ENCODE assay signal across 1 cellular context in the genomic region with DNA sequence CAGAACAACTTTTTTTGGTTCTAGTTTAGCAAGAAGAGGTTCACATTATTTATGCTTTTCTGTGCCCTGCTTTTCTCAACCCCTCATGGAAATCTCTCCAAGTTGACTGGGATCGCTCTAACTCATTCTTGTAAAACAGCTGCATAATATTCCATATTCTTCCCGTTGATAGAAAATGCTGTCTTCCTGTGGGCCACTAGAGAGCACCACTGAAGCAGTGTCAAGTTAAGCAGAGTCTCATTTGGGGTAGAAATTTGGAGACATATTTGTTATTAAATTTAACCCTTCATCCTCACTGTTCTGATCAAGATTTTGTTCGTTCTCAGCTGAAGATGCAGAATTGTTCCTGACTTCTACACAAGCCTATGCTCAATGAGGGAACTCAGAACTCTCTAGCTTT.
TF ChIP-seq lines count a peak whose summit lies in the region.

No MANE protein-coding gene starts in this region.

TF ChIP-seq in HepG2, 621 proteins besides CTCF, POLR2A, EP300 and RAD21 (continued from another document):
- TF ChIP-seq, protein P1, sequence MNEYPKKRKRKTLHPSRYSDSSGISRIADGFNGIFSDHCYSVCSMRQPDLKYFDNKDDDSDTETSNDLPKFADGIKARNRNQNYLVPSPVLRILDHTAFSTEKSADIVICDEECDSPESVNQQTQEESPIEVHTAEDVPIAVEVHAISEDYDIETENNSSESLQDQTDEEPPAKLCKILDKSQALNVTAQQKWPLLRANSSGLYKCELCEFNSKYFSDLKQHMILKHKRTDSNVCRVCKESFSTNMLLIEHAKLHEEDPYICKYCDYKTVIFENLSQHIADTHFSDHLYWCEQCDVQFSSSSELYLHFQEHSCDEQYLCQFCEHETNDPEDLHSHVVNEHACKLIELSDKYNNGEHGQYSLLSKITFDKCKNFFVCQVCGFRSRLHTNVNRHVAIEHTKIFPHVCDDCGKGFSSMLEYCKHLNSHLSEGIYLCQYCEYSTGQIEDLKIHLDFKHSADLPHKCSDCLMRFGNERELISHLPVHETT (CRISPR knock-in tag; conservative IDR thresholded peaks at IDR 0.05), result no peak
- TF ChIP-seq, protein P2, sequence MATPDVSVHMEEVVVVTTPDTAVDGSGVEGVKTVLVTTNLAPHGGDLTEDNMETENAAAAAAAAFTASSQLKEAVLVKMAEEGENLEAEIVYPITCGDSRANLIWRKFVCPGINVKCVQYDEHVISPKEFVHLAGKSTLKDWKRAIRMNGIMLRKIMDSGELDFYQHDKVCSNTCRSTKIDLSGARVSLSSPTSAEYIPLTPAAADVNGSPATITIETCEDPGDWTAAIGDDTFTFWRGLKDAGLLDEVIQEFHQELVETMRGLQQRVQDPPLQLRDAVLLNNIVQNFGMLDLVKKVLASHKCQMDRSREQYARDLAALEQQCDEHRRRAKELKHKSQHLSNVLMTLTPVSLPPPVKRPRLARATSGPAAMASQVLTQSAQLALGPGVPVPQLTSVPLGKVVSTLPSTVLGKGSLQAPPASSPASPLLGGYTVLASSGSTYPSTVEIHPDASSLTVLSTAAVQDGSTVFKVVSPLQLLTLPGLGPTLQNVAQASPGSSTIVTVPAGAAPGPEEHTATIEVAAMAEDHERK (CRISPR knock-in tag; IDR thresholded peaks at IDR 0.05; ENCODE audit: low read depth), result no peak
